In the genomic region with DNA sequence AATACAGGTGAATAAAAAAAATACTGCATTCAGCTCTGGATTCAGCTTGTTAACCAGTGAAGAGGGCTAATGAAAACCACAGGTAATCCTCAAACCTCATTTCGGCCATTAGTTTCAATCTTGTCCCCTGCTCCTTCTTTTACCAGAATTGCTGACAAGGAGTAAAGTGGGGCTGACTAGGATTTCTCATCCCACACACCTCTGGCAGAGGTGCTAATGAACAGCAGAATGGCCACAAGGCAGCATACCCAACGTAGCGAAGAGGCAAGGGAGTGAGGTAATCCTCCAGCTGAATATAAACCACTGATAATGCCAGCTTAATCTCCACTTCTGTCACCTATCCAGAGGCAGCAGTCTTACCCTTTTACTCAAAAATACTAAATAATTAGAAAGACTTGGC, we compare ENCODE assay signal across 19 cellular contexts.
A peak's percentile ranks its signal among the peaks of the same experiment; 100 is the strongest.
DNase-seq lines count a peak whose midpoint lies in the region; ATAC-seq and TF ChIP-seq lines count a peak whose summit lies in the region.
"Had no signal": no experiment of that assay in that cellular context is flagged by ENCODE, and none has a peak within 500 bp of the region (broad histone marks: within the 10 kb centered on the region; RNA-seq: fewer than 3 reads in every experiment).

No MANE protein-coding gene starts in this region.

- no peak for TF ChIP-seq CTCF in fibroblast of lung (conservative IDR thresholded peaks at IDR 0.05 in 1 of 2, IDR thresholded peaks at IDR 0.05 in 1 of 2; ENCODE audit: low read depth in 1 of 2, low read length in 2 of 2)
- TF ChIP-seq CTCF in H9 (conservative IDR thresholded peaks at IDR 0.05), result no peak

- no peak overlapping the region for H3K23ac ChIP-seq in H9 (ENCODE audit: insufficient read length, low read depth, low read length)

- H3K18ac ChIP-seq in H9 (ENCODE audit: insufficient read length, low read depth, low read length), result no peak overlapping the region

- peak overlapping the region; percentile 54 for H2AFZ ChIP-seq in fibroblast of lung (ENCODE audit: low read length)
- H2AFZ ChIP-seq in H9 (ENCODE audit: low read length), result no peak overlapping the region
- H2AFZ ChIP-seq: PC-9 had no signal

- no peak overlapping the region for H4K91ac ChIP-seq in H9 (ENCODE audit: insufficient read length, low read depth, low read length)

- no peak overlapping the region for H2BK20ac ChIP-seq in H9 (ENCODE audit: low read depth, low read length, poor library complexity, severe bottlenecking)

- no peak overlapping the region for H3K4ac ChIP-seq in H9 (ENCODE audit: low read depth, low read length)

- H3K27me3 Mint-ChIP-seq in H9 (ENCODE audit: low read depth), result no peaks in the 10 kb centered on the region

- H2BK12ac ChIP-seq in H9 (ENCODE audit: insufficient read length, low read depth, low read length), result no peak overlapping the region

- no peaks in the 10 kb centered on the region; a peak in 1 of 5 replicates for H3K9me3 Mint-ChIP-seq in H9
- H3K9me3 Mint-ChIP-seq: CD8-positive, alpha-beta T cell had no signal

- no CpG with 5 or more reads among the region's 3 CpGs for WGBS in H9 (ENCODE audit: extremely low coverage, insufficient read length, low lambda C conversion rate)

- H2BK120ac ChIP-seq in H9 (ENCODE audit: low read depth, low read length, poor library complexity, severe bottlenecking), result no peak overlapping the region

- no peak overlapping the region for H3T11ph ChIP-seq in H9 (ENCODE audit: low read length)

- no peak overlapping the region for H3K56ac ChIP-seq in H9 (ENCODE audit: insufficient read length, low read depth, low read length)

- no peaks in the 10 kb centered on the region for H3K23me2 ChIP-seq in H9 (ENCODE audit: insufficient read length, low read depth, low read length, poor library complexity, severe bottlenecking)

- H3K79me1 ChIP-seq in H9 (ENCODE audit: insufficient read depth, low read depth, low read length, poor library complexity, severe bottlenecking), result no peaks in the 10 kb centered on the region

- H2BK5ac ChIP-seq in H9 (ENCODE audit: insufficient read length, low read length), result no peak overlapping the region

- H3K27ac ChIP-seq in fibroblast of lung (ENCODE audit: insufficient read depth, low read length), result no peak overlapping the region
- no peak overlapping the region for H3K27ac ChIP-seq in H9 (ENCODE audit: insufficient read length, low read depth, low read length)
- H3K27ac ChIP-seq: 22Rv1, BLaER1, PC-9 had no signal

- H3K36me3 ChIP-seq in fibroblast of lung (ENCODE audit: control insufficient read depth, insufficient read depth, low read length), result no peaks in the 10 kb centered on the region
- H3K36me3 ChIP-seq: BLaER1, HAP-1 had no signal

- H3K4me1 Mint-ChIP-seq in H9, result peaks cover 4% of the 10 kb centered on the region in 2 experiments; a peak in 3 of 4 replicates

- no peak overlapping the region for H3K4me3 ChIP-seq in fibroblast of lung (replicated peaks in 1 of 4; ENCODE audit: control extremely low read depth in 1 of 4, insufficient read depth in 1 of 4, low read depth in 3 of 4, low read length in 4 of 4)
- H3K4me3 ChIP-seq: BLaER1, HAP-1, PC-9 had no signal

- H3K14ac ChIP-seq in H9 (ENCODE audit: insufficient read depth, low read length), result no peak overlapping the region

- H2BK15ac ChIP-seq in H9 (ENCODE audit: low read depth, low read length), result no peak overlapping the region

- H3K27me3 ChIP-seq in fibroblast of lung (ENCODE audit: control insufficient read depth, insufficient read depth, low read length), result no peaks in the 10 kb centered on the region
- H3K27me3 ChIP-seq in H9 (ENCODE audit: insufficient read depth, low read length), result no peaks in the 10 kb centered on the region
- H3K27me3 ChIP-seq: BLaER1 had no signal

- no peaks in the 10 kb centered on the region for H4K20me1 ChIP-seq in fibroblast of lung (ENCODE audit: control insufficient read depth, extremely low read depth, insufficient read depth, low read length)
- no peaks in the 10 kb centered on the region for H4K20me1 ChIP-seq in H9 (ENCODE audit: control insufficient read depth, insufficient read depth, insufficient read length)
- H4K20me1 ChIP-seq: BLaER1 had no signal

- no peaks in the 10 kb centered on the region for H3K79me2 ChIP-seq in fibroblast of lung (ENCODE audit: control insufficient read depth, insufficient read depth, low read length)
- H3K79me2 ChIP-seq in H9 (ENCODE audit: insufficient read depth, low read length), result no peaks in the 10 kb centered on the region

- intact Hi-C loops in left ventricle myocardium superior (cut with micrococcal nuclease) (no loop called here), cardiac septum (cut with DNase I) (no loop called here)

- H3K9me3 ChIP-seq in fibroblast of lung (ENCODE audit: control insufficient read depth, insufficient read depth, low read depth, low read length) (no peaks in the 10 kb centered on the region), H9 (ENCODE audit: control insufficient read depth, low read depth, low read length) (no peaks in the 10 kb centered on the region)
- H3K9me3 ChIP-seq: HAP-1 had no signal

- no peak overlapping the region for H3K27ac Mint-ChIP-seq in H9
- H3K27ac Mint-ChIP-seq: CD8-positive, alpha-beta T cell had no signal

- H3K4me2 ChIP-seq in fibroblast of lung (ENCODE audit: extremely low read depth, insufficient read depth, low read length) (no peak overlapping the region), H9 (ENCODE audit: insufficient read depth, insufficient read length, low read length) (no peak overlapping the region)
- H3K4me2 ChIP-seq: BLaER1, PC-9 had no signal

- H3K9ac ChIP-seq in fibroblast of lung (ENCODE audit: insufficient read depth, low read length) (no peak overlapping the region), H9 (ENCODE audit: extremely low read depth, insufficient read length, low read length) (no peak overlapping the region)
- H3K9ac ChIP-seq: BLaER1 had no signal

- no peak overlapping the region for H2AK5ac ChIP-seq in H9 (ENCODE audit: insufficient read length, low read length)

- ATAC-seq in left ventricle myocardium superior (peak; percentile 30), HG03469 (IDR thresholded peaks at IDR 0.05; ENCODE audit: unreplicated experiment) (no peak), GM19324 (IDR thresholded peaks at IDR 0.05; ENCODE audit: low FRiP score, unreplicated experiment) (no peak)
- ATAC-seq: CD8-positive, alpha-beta T cell had no signal

- H4K5ac ChIP-seq in H9 (ENCODE audit: insufficient read length, low read depth, low read length), result no peak overlapping the region

- DNase-seq in left ventricle myocardium superior (no peak), cardiac septum (ENCODE audit: low spot score) (no peak), RPMI7951 (ENCODE audit: low read depth) (peak; percentile 33), fibroblast of lung (ENCODE audit: low read depth in 2 of 2) (no peak), H9 (no peak), cerebellar cortex (ENCODE audit: low spot score) (no peak)
- DNase-seq: CD8-positive, alpha-beta T cell; GF-D8; KG1; NCI-H1436; NCI-H2029; NCI-H510A; NCI-H774; PC-9 had no signal

- no peaks in the 10 kb centered on the region for H3K36me3 Mint-ChIP-seq in H9 (ENCODE audit: insufficient read depth in 1 of 3, low read depth in 3 of 3)
- H3K36me3 Mint-ChIP-seq: CD8-positive, alpha-beta T cell had no signal

- H3K4me3 Mint-ChIP-seq in H9, result no peak overlapping the region
- H3K4me3 Mint-ChIP-seq: CD8-positive, alpha-beta T cell had no signal

- H3K4me1 ChIP-seq in fibroblast of lung (ENCODE audit: control insufficient read depth, extremely low read depth, insufficient read depth, low read length) (peaks cover 2% of the 10 kb centered on the region), H9 (ENCODE audit: insufficient read depth, low read length) (no peaks in the 10 kb centered on the region; the same call in 1 of the 2 replicates)

- H4K8ac ChIP-seq in H9 (replicated peaks; ENCODE audit: insufficient read length, low read depth, low read length), result no peak overlapping the region
